8 cellular contexts compared by ENCODE assay signal in the genomic region with DNA sequence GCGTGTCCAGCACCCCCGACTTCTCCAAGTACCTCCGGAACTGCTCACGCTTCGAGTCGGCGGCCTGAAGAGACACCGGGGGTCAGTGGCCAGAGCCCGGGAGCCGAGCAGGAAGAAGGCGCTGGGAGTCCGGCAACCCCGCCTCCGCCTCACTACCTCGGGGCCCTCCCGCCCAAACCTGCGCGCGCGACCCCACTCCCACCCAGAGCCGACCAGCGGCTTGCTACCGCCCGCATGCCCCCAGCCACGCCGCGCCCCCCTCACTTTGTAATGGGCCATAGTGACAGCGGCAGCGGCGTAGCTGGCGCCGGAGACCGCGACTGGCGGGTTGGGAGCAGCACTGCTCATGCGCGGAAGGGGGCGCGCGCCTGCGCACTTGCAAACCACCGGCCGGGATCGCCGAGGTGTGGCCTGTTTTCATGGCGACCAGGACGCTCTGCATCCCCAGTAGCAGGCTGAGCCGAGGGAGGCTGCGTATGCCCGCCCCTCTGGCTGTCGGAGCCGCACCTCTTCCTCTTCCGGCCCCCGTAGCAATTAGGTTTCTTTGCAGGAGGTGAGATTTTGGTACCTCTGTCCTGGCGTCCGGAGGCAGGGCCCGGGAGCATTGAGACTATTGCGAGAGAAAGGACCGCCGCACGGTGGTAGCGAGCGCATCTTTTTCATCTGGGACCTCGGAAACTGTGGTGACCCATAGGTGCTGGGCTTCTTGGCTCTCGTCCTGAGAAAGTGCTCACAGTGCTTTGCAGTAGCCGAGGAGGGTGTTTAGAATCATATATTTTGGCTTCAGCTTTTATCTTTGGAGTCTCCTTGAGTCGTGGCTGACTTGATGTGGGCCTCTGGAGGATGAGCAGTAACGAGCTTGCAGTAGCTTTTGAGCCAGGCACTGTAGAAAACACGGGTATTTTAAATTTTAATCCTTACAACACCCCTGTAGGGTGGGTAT. TPM values are rescaled to one million over a fixed set of nuclear protein-coding genes. Genes with fewer than 3 reads are reported as not detected.
A peak's percentile ranks its signal among the peaks of the same experiment; 100 is the strongest.
DNase-seq lines count a peak whose midpoint lies in the region; ATAC-seq and TF ChIP-seq lines count a peak whose summit lies in the region.

A gene with protein sequence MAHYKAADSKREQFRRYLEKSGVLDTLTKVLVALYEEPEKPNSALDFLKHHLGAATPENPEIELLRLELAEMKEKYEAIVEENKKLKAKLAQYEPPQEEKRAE (minus strand): TSS at position 322 of the 943 bp plus-strand sequence. CDS start 43 bp downstream, at position 279.

- TF ChIP-seq CTCF in AG04450 (IDR thresholded peaks at IDR 0.05; ENCODE audit: low read depth, low read length) = peak; percentile 8; the same call in 1 of the 2 replicates
- 0 out of 2 replicates have a peak, but pooled peaks have one; percentile 12 for TF ChIP-seq CTCF in WTC11 (IDR thresholded peaks at IDR 0.05)

- H3K27me3 ChIP-seq in AG04450 (ENCODE audit: control insufficient read depth, insufficient read depth, low read length) = no peaks in the 10 kb centered on the region

- peak within 1 kb of the TSS; percentile 21 for H3K27ac ChIP-seq in AG04450 (ENCODE audit: low read depth, low read length)
- H3K27ac ChIP-seq in caudate nucleus (ENCODE audit: low read depth, low read length) = peak within 1 kb of the TSS; percentile 58

- POLR2A ChIA-PET in AG04450 (lab: Yijun Ruan, JAX) (interaction anchor here (0.5 to 1.0 kb wide), 3 partner anchors 153 to 853 kb away, joined by 3 to 7 read pairs (median 3); a partner anchor contains a TSS), WTC11 (lab: Charles Lee) (interaction anchor here (0.5 to 1.5 kb wide), 3 partner anchors 19 to 153 kb away, joined by 3 to 6 read pairs (median 4); a partner anchor contains a TSS)

- peaks cover 4% of the 10 kb centered on the region; the same call in 1 of the 2 replicates for H3K36me3 Mint-ChIP-seq in WTC11
- peaks cover 0 to 4% (median 0%) of the 10 kb centered on the region in 3 donors for H3K36me3 Mint-ChIP-seq in immature natural killer cell

- H3K27me3 Mint-ChIP-seq in WTC11 (ENCODE audit: low read depth) (no peaks in the 10 kb centered on the region), immature natural killer cell (ENCODE audit: low read depth in 3 of 3) (peaks cover 3 to 7% (median 4%) of the 10 kb centered on the region in 3 donors)

- peak within 1 kb of the TSS; percentile 41; the same call in 1 of the 2 replicates for H3K27ac Mint-ChIP-seq in WTC11
- H3K27ac Mint-ChIP-seq in immature natural killer cell = peak within 1 kb of the TSS; percentile 73 to 95 (median 92)

- H3K4me1 Mint-ChIP-seq in WTC11 = peaks cover 12% of the 10 kb centered on the region
- H3K4me1 Mint-ChIP-seq in immature natural killer cell = peaks cover 25 to 31% of the 10 kb centered on the region in 2 donors

- no peaks in the 10 kb centered on the region for H3K9me3 Mint-ChIP-seq in WTC11
- no peaks in the 10 kb centered on the region for H3K9me3 Mint-ChIP-seq in immature natural killer cell

- ATAC-seq in GM18909 (IDR thresholded peaks at IDR 0.05; ENCODE audit: poor library complexity, unreplicated experiment) = peak; percentile 97
- ATAC-seq in HG03175 (IDR thresholded peaks at IDR 0.05; ENCODE audit: unreplicated experiment) = peak; percentile 98
- ATAC-seq in WTC11 = peak; percentile 99

- peak within 1 kb of the TSS; percentile 88 for H3K4me3 ChIP-seq in AG04450 (ENCODE audit: low read depth, low read length)

- peaks cover 4% of the 10 kb centered on the region; the same call in 1 of the 2 replicates for H3K9me3 ChIP-seq in AG04450 (ENCODE audit: control insufficient read depth, insufficient read depth, low read length)

- H3K4me3 Mint-ChIP-seq in WTC11 (peak within 1 kb of the TSS; percentile 92), immature natural killer cell (peak within 1 kb of the TSS; percentile 87 to 93 (median 90))

- CTCF ChIA-PET in AG04450 (lab: Charles Lee) = interaction anchor here (1.1 kb wide), 1 partner anchor 219 kb away, joined by 6 read pairs; no protein-coding TSS in a partner anchor
- CTCF ChIA-PET in WTC11 (lab: Charles Lee) = interaction anchor here (1.0 to 2.9 kb wide), 3 partner anchors 91 to 318 kb away, joined by 4 to 9 read pairs (median 5); no protein-coding TSS in a partner anchor

- peak; percentile 90 for DNase-seq in AG04450 (ENCODE audit: low read depth, low spot score)
- peak; percentile 91 for DNase-seq in NCI-H226
- peak; percentile 98 for DNase-seq in WTC11 (ENCODE audit: low spot score)
- peak; percentile 64 to 98 (median 95) for DNase-seq in caudate nucleus (lab: John Stamatoyannopoulos, UW)
- DNase-seq in immature natural killer cell = peak; percentile 98 to 99 (median 99)
- DNase-seq in smooth muscle cell of the brain vasculature (ENCODE audit: low read depth, low spot score) = peak; percentile 82

TF ChIP-seq in WTC11, 78 proteins besides CTCF, POLR2A, EP300 and RAD21 (continues in another document):
- TF ChIP-seq, protein P1, sequence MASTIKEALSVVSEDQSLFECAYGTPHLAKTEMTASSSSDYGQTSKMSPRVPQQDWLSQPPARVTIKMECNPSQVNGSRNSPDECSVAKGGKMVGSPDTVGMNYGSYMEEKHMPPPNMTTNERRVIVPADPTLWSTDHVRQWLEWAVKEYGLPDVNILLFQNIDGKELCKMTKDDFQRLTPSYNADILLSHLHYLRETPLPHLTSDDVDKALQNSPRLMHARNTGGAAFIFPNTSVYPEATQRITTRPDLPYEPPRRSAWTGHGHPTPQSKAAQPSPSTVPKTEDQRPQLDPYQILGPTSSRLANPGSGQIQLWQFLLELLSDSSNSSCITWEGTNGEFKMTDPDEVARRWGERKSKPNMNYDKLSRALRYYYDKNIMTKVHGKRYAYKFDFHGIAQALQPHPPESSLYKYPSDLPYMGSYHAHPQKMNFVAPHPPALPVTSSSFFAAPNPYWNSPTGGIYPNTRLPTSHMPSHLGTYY (CRISPR knock-in tag; IDR thresholded peaks at IDR 0.05) = no peak
- TF ChIP-seq ZNF219 (CRISPR knock-in tag; IDR thresholded peaks at IDR 0.05; ENCODE audit: borderline replicate concordance) (no peak), KAT7 (CRISPR knock-in tag; IDR thresholded peaks at IDR 0.05; ENCODE audit: borderline replicate concordance) (no peak), TEAD1 (CRISPR knock-in tag; IDR thresholded peaks at IDR 0.05) (0 out of 2 replicates have a peak, but pooled peaks have one; percentile 70)
- TF ChIP-seq, protein P2, sequence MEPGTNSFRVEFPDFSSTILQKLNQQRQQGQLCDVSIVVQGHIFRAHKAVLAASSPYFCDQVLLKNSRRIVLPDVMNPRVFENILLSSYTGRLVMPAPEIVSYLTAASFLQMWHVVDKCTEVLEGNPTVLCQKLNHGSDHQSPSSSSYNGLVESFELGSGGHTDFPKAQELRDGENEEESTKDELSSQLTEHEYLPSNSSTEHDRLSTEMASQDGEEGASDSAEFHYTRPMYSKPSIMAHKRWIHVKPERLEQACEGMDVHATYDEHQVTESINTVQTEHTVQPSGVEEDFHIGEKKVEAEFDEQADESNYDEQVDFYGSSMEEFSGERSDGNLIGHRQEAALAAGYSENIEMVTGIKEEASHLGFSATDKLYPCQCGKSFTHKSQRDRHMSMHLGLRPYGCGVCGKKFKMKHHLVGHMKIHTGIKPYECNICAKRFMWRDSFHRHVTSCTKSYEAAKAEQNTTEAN (CRISPR knock-in tag; IDR thresholded peaks at IDR 0.05) = peak; percentile 34; the same call in 1 of the 2 replicates
- TF ChIP-seq, protein P3, sequence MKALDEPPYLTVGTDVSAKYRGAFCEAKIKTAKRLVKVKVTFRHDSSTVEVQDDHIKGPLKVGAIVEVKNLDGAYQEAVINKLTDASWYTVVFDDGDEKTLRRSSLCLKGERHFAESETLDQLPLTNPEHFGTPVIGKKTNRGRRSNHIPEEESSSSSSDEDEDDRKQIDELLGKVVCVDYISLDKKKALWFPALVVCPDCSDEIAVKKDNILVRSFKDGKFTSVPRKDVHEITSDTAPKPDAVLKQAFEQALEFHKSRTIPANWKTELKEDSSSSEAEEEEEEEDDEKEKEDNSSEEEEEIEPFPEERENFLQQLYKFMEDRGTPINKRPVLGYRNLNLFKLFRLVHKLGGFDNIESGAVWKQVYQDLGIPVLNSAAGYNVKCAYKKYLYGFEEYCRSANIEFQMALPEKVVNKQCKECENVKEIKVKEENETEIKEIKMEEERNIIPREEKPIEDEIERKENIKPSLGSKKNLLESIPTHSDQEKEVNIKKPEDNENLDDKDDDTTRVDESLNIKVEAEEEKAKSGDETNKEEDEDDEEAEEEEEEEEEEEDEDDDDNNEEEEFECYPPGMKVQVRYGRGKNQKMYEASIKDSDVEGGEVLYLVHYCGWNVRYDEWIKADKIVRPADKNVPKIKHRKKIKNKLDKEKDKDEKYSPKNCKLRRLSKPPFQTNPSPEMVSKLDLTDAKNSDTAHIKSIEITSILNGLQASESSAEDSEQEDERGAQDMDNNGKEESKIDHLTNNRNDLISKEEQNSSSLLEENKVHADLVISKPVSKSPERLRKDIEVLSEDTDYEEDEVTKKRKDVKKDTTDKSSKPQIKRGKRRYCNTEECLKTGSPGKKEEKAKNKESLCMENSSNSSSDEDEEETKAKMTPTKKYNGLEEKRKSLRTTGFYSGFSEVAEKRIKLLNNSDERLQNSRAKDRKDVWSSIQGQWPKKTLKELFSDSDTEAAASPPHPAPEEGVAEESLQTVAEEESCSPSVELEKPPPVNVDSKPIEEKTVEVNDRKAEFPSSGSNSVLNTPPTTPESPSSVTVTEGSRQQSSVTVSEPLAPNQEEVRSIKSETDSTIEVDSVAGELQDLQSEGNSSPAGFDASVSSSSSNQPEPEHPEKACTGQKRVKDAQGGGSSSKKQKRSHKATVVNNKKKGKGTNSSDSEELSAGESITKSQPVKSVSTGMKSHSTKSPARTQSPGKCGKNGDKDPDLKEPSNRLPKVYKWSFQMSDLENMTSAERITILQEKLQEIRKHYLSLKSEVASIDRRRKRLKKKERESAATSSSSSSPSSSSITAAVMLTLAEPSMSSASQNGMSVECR (CRISPR knock-in tag; IDR thresholded peaks at IDR 0.05; ENCODE audit: borderline replicate concordance) = peak; percentile 85; the same call in 1 of the 2 replicates

RNA-seq across cellular contexts. Expression of the gene that starts here (rescaled TPM):
- polyA plus RNA-seq in AG04450 (2011; rRNA removed) (13.7 and 17.3 TPM in 2 replicates), immature natural killer cell (10 to 100 TPM; 39.3 to 58.0 (median 47.3) TPM)
- 3.9 and 5.7 TPM in 2 replicates for polyA minus RNA-seq in AG04450 (2011; rRNA and poly(A)+ RNA removed)
- total RNA-seq in WTC11 (2021) = 31.4 to 43.6 TPM (median 34.9 TPM) in 3 replicates

Comparison
In these comparisons a context has a peak if more than half of its experiments do, and no peak if none do; other contexts are left out.
1. Peak in every context shown above with its lines: DNase-seq, ATAC-seq, H3K4me3 ChIP-seq and H3K27ac ChIP-seq.